ENCODE assay signal across 8 cellular contexts in genomic region chr13:38872693-38873092, GRCh38.
DNase-seq lines count a peak whose midpoint lies in the region; ATAC-seq, FAIRE-seq and TF ChIP-seq lines count a peak whose summit lies in the region.

No MANE protein-coding gene starts in this region.

- no peak overlapping the region for H3K4me3 ChIP-seq in heart left ventricle
- H3K4me3 ChIP-seq in astrocyte (ENCODE audit: insufficient read depth, low read depth, low read length) = no peak overlapping the region

- no peaks in the 10 kb centered on the region for H3K36me3 ChIP-seq in heart left ventricle
- H3K36me3 ChIP-seq in astrocyte (ENCODE audit: insufficient read depth, low read length) = no peaks in the 10 kb centered on the region

- no peaks in the 10 kb centered on the region for H3K27me3 Mint-ChIP-seq in astrocyte (ENCODE audit: low read depth, unreplicated experiment)
- peaks cover 16% of the 10 kb centered on the region for H3K27me3 Mint-ChIP-seq in stimulated activated naive CD8-positive, alpha-beta T cell treated with anti-CD3 and anti-CD28 coated beads, Interleukin-15, amount 100 ng/mL, for 72 hours

- peaks cover 0 to 8% (median 0%) of the 10 kb centered on the region in 9 donors for H3K27me3 ChIP-seq in heart left ventricle
- no peaks in the 10 kb centered on the region for H3K27me3 ChIP-seq in astrocyte (ENCODE audit: insufficient read depth, low read length)

- no peaks in the 10 kb centered on the region for H3K36me3 Mint-ChIP-seq in astrocyte (ENCODE audit: low read depth, unreplicated experiment)

- peak; percentile 12 to 56 (median 39) for TF ChIP-seq CTCF in heart left ventricle (IDR thresholded peaks at IDR 0.05)
- peak; percentile 57 for TF ChIP-seq CTCF in astrocyte (IDR thresholded peaks at IDR 0.05; ENCODE audit: insufficient read depth, low read depth, low read length)

- no peaks in the 10 kb centered on the region for H4K20me1 ChIP-seq in astrocyte (ENCODE audit: insufficient read depth, low read length)

- WGBS in heart left ventricle, 4 donors = 13 to 16% (median 15%) methylated on average over 7 of the region's 7 CpGs

- intact Hi-C loops in heart left ventricle (cut with DNase I) = loop anchor here in 2 of 10 donors (2.0 to 10.0 kb wide), 2 partner anchors 186 to 188 kb away; partner anchors contain the start of gene FREM2 (in 2 of the 2)
- intact Hi-C loops in Right ventricle myocardium inferior (cut with DNase I) = loop anchor here (5.0 kb wide), 1 partner anchor 185 kb away; the partner anchor contains the start of gene FREM2

- H3K9me3 Mint-ChIP-seq in astrocyte (ENCODE audit: unreplicated experiment) = no peaks in the 10 kb centered on the region
- no peaks in the 10 kb centered on the region for H3K9me3 Mint-ChIP-seq in stimulated activated naive CD8-positive, alpha-beta T cell treated with anti-CD3 and anti-CD28 coated beads, Interleukin-15, amount 100 ng/mL, for 72 hours

- no peak overlapping the region for H3K4me3 Mint-ChIP-seq in astrocyte (ENCODE audit: unreplicated experiment)
- no peak overlapping the region for H3K4me3 Mint-ChIP-seq in stimulated activated naive CD8-positive, alpha-beta T cell treated with anti-CD3 and anti-CD28 coated beads, Interleukin-15, amount 100 ng/mL, for 72 hours

- no peak for TF ChIP-seq POLR2A in heart left ventricle (IDR thresholded peaks at IDR 0.05)

- H3K9ac ChIP-seq in astrocyte (ENCODE audit: low read length) = no peak overlapping the region

- peak overlapping the region; percentile 42 for H3K4me2 ChIP-seq in astrocyte (ENCODE audit: low read length)

- ATAC-seq in heart left ventricle = no peak
- no peak for ATAC-seq in Right ventricle myocardium inferior
- ATAC-seq in HG02981 (IDR thresholded peaks at IDR 0.05; ENCODE audit: unreplicated experiment) = peak; percentile 63
- peak; percentile 42 for ATAC-seq in stimulated activated naive CD8-positive, alpha-beta T cell treated with anti-CD3 and anti-CD28 coated beads, Interleukin-15, amount 100 ng/mL, for 72 hours

- FAIRE-seq in astrocyte (lab: Jason Lieb, UNC) = no peak

- peak overlapping the region; percentile 64 for H2AFZ ChIP-seq in astrocyte (ENCODE audit: low read depth, low read length)

- peaks cover 3% of the 10 kb centered on the region for H3K4me1 Mint-ChIP-seq in astrocyte (ENCODE audit: low read depth, unreplicated experiment)
- H3K4me1 Mint-ChIP-seq in stimulated activated naive CD8-positive, alpha-beta T cell treated with anti-CD3 and anti-CD28 coated beads, Interleukin-15, amount 100 ng/mL, for 72 hours = no peaks in the 10 kb centered on the region

- H3K79me2 ChIP-seq in astrocyte (ENCODE audit: insufficient read depth, low read length) = no peaks in the 10 kb centered on the region

- H3K4me1 ChIP-seq in heart left ventricle (no peaks in the 10 kb centered on the region), astrocyte (ENCODE audit: insufficient read depth, low read length) (no peaks in the 10 kb centered on the region)

- no peak overlapping the region for H3K27ac Mint-ChIP-seq in astrocyte (ENCODE audit: unreplicated experiment)
- H3K27ac Mint-ChIP-seq in stimulated activated naive CD8-positive, alpha-beta T cell treated with anti-CD3 and anti-CD28 coated beads, Interleukin-15, amount 100 ng/mL, for 72 hours = no peak overlapping the region

- no peak overlapping the region for H3K27ac ChIP-seq in heart left ventricle
- H3K27ac ChIP-seq in astrocyte (ENCODE audit: low read depth, low read length) = no peak overlapping the region

- H3K9me3 ChIP-seq in heart left ventricle = no peaks in the 10 kb centered on the region
- no peaks in the 10 kb centered on the region for H3K9me3 ChIP-seq in astrocyte (ENCODE audit: insufficient read depth, low read depth, low read length)

- peak in 2 of 5 donors; percentile 8 to 30 for DNase-seq in heart left ventricle
- DNase-seq in Right ventricle myocardium inferior (ENCODE audit: missing footprints) = no peak
- DNase-seq in OCI-M2 (lab: John Stamatoyannopoulos, UW; ENCODE audit: unreplicated experiment) = peak; percentile 13
- DNase-seq in astrocyte (ENCODE audit: low read depth) = peak; percentile 25
- DNase-seq in kidney tubule cell (ENCODE audit: low spot score) = peak; percentile 36
- peak; percentile 33 for DNase-seq in stimulated activated naive CD8-positive, alpha-beta T cell treated with anti-CD3 and anti-CD28 coated beads, Interleukin-15, amount 100 ng/mL, for 72 hours
- DNase-seq in NCI-H2171 (lab: John Stamatoyannopoulos, UW) = no peak

Comparison
In these comparisons a context has a peak if more than half of its experiments do, and no peak if none do; other contexts are left out.
1. ATAC-seq: peak in HG02981 (single experiment) and stimulated activated naive CD8-positive, alpha-beta T cell treated with anti-CD3 and anti-CD28 coated beads, Interleukin-15, amount 100 ng/mL, for 72 hours (single experiment); none in heart left ventricle (0 of 4) and Right ventricle myocardium inferior (single experiment).
2. DNase-seq: peak in OCI-M2 (single experiment), astrocyte (single experiment), kidney tubule cell (single experiment) and stimulated activated naive CD8-positive, alpha-beta T cell treated with anti-CD3 and anti-CD28 coated beads, Interleukin-15, amount 100 ng/mL, for 72 hours (2 of 2); none in Right ventricle myocardium inferior (single experiment) and NCI-H2171 (single experiment).